Comparison of ENCODE assay signal across 1 cellular context in genomic region chr17:43396491-43397060, GRCh38.
TF ChIP-seq lines count a peak whose summit lies in the region.

No MANE protein-coding gene starts in this region.

TF ChIP-seq in IMR-90, 13 proteins besides CTCF, POLR2A, EP300 and RAD21 (continued from another document):
- TF ChIP-seq, protein P1, sequence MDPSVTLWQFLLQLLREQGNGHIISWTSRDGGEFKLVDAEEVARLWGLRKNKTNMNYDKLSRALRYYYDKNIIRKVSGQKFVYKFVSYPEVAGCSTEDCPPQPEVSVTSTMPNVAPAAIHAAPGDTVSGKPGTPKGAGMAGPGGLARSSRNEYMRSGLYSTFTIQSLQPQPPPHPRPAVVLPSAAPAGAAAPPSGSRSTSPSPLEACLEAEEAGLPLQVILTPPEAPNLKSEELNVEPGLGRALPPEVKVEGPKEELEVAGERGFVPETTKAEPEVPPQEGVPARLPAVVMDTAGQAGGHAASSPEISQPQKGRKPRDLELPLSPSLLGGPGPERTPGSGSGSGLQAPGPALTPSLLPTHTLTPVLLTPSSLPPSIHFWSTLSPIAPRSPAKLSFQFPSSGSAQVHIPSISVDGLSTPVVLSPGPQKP (IDR thresholded peaks at IDR 0.05; ENCODE audit: borderline replicate concordance, low read depth, low read length), result no peak
- TF ChIP-seq BHLHE40 (IDR thresholded peaks at IDR 0.05; ENCODE audit: low read depth, low read length), result no peak
- TF ChIP-seq CHD1 (IDR thresholded peaks at IDR 0.05; ENCODE audit: low read depth, low read length), result no peak
- no peak for TF ChIP-seq CEBPB (IDR thresholded peaks at IDR 0.05; ENCODE audit: low read depth, low read length)
- no peak for TF ChIP-seq MAFK (IDR thresholded peaks at IDR 0.05; ENCODE audit: low read depth, low read length)
- no peak for TF ChIP-seq SMC3 (IDR thresholded peaks at IDR 0.05; ENCODE audit: low read depth, low read length)
- no peak for TF ChIP-seq NFE2L2 (IDR thresholded peaks at IDR 0.05; ENCODE audit: low read depth, low read length)
- TF ChIP-seq RFX5 (IDR thresholded peaks at IDR 0.05; ENCODE audit: low read depth, low read length), result no peak
- TF ChIP-seq MXI1 (IDR thresholded peaks at IDR 0.05; ENCODE audit: borderline replicate concordance, low read depth, low read length), result no peak
- TF ChIP-seq MAZ (IDR thresholded peaks at IDR 0.05; ENCODE audit: borderline replicate concordance, low read depth, low read length), result no peak
- no peak for TF ChIP-seq RCOR1 (IDR thresholded peaks at IDR 0.05; ENCODE audit: insufficient replicate concordance, low read length)
- TF ChIP-seq, protein P2, sequence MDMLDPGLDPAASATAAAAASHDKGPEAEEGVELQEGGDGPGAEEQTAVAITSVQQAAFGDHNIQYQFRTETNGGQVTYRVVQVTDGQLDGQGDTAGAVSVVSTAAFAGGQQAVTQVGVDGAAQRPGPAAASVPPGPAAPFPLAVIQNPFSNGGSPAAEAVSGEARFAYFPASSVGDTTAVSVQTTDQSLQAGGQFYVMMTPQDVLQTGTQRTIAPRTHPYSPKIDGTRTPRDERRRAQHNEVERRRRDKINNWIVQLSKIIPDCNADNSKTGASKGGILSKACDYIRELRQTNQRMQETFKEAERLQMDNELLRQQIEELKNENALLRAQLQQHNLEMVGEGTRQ (IDR thresholded peaks at IDR 0.05; ENCODE audit: low read depth, low read length), result no peak
